22 cellular contexts compared by ENCODE assay signal in genomic region chr22:50357756-50358155, GRCh38.
"Had no signal": no experiment of that assay in that cellular context is flagged by ENCODE, and none has a peak within 500 bp of the region (broad histone marks: within the 10 kb centered on the region; RNA-seq: fewer than 3 reads in every experiment).

No MANE protein-coding gene starts in this region.

- ATAC-seq: K562 had no signal

- H3K27me3 ChIP-seq: SJSA1 had no signal

- H3K4me3 ChIP-seq: K562, SJSA1 had no signal

- H3K4me1 ChIP-seq: SJSA1 had no signal

- H3K27ac ChIP-seq: HL-60, KMS-11, SJSA1 had no signal

- H3K9me3 ChIP-seq: SJSA1, SK-N-SH had no signal

- H3K27me3 Mint-ChIP-seq: IgD-negative memory B cell had no signal

- DNase-seq: Kasumi-1, MM.1S, NCI-H1092 treated with DMSO at 0.1 percent for 48 hours, NCI-H1436, NCI-H187, NCI-H2029, NCI-H2081 treated with DMSO at 0.1 percent for 48 hours, NCI-H2171 treated with DMSO at 0.1 percent for 48 hours, NCI-H446, NCI-H510A, NCI-H524 treated with DMSO at 0.1 percent for 48 hours, NCI-H69, NCI-H774, Right ventricle myocardium superior, RPMI8226, SIG-M5, SK-N-SH had no signal

- H3K9me3 Mint-ChIP-seq: IgD-negative memory B cell had no signal
